Comparison of ENCODE assay signal across 1 cellular context in the genomic region with DNA sequence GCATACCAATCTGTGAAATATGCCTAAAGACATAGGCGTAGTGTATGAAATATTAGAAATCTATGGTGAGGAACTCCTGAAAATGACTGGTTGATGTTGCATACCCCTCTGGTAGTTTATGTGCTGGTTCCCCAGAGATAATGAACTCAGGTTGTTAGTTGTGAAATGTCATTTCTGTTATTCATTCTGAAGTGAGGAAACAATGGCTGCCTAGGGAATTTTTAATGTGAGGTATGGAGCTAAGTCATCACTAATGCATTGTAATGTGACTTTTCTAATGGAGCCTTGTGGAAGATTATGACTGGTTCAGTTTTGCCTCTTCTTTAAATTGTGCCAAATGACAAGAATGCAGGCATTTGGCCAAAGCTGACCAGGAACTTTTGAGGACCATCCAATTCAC.
TF ChIP-seq lines count a peak whose summit lies in the region.

No MANE protein-coding gene starts in this region.

TF ChIP-seq in IMR-90, 13 proteins besides CTCF, POLR2A, EP300 and RAD21 (continued from another document):
- TF ChIP-seq, protein P1, sequence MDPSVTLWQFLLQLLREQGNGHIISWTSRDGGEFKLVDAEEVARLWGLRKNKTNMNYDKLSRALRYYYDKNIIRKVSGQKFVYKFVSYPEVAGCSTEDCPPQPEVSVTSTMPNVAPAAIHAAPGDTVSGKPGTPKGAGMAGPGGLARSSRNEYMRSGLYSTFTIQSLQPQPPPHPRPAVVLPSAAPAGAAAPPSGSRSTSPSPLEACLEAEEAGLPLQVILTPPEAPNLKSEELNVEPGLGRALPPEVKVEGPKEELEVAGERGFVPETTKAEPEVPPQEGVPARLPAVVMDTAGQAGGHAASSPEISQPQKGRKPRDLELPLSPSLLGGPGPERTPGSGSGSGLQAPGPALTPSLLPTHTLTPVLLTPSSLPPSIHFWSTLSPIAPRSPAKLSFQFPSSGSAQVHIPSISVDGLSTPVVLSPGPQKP (IDR thresholded peaks at IDR 0.05; ENCODE audit: borderline replicate concordance, low read depth, low read length) = no peak
